In genomic region chr2:109963942-109964341, GRCh38 we compare ENCODE assay signal across 5 cellular contexts.
DNase-seq lines count a peak whose midpoint lies in the region; ATAC-seq, FAIRE-seq and TF ChIP-seq lines count a peak whose summit lies in the region.
"Not testable (repeated sequence)": the region's sequence is repeated elsewhere in the genome, so short reads cannot be mapped to it uniquely, and the experiment has no call there.

No MANE protein-coding gene starts in this region.

- not testable (repeated sequence) for H3K27me3 ChIP-seq in GM23338 (ENCODE audit: insufficient read depth); HCT116 (ENCODE audit: insufficient read depth, low read length); HepG2 (ENCODE audit: control insufficient read depth in 1 of 2, insufficient read depth in 2 of 2, low read length in 2 of 2)

- H3K4me1 Mint-ChIP-seq in GM23338, WTC11: not testable (repeated sequence)

- intact Hi-C loops in HCT116 (cut with micrococcal nuclease); HepG2 (cut with micrococcal nuclease; ENCODE audit: unreplicated experiment): not testable (repeated sequence)

- in situ Hi-C loops in HepG2 (cut with HindIII; ENCODE audit: extremely low pct_ligation_motif_present, low pct_unique_long_range_greater_than_20kb): not testable (repeated sequence)

- H3K27ac Mint-ChIP-seq in GM23338, WTC11: not testable (repeated sequence)

- TF ChIP-seq EP300 in A549 (IDR thresholded peaks at IDR 0.05); HepG2 (IDR thresholded peaks at IDR 0.05; ENCODE audit: low read depth in 2 of 2, low read length in 2 of 2); HepG2 (CRISPR knock-in tag; IDR thresholded peaks at IDR 0.05; ENCODE audit: borderline replicate concordance): not testable (repeated sequence)

- not testable (repeated sequence) for H3K27ac ChIP-seq in A549; GM23338 (ENCODE audit: low read depth); HCT116 (ENCODE audit: low read depth, low read length); HepG2 (ENCODE audit: extremely low read length, insufficient read depth, low read length)

- H2AFZ ChIP-seq in GM23338; HCT116 (ENCODE audit: low read depth, low read length, poor library complexity, severe bottlenecking); HepG2 (ENCODE audit: low read length): not testable (repeated sequence)

- TF ChIP-seq CTCF in A549 (IDR thresholded peaks at IDR 0.05); GM23338 (conservative IDR thresholded peaks at IDR 0.05; ENCODE audit: low read depth in 2 of 2); HCT116 (IDR thresholded peaks at IDR 0.05 in 2 of 3, conservative IDR thresholded peaks at IDR 0.05 in 1 of 3; ENCODE audit: borderline replicate concordance in 1 of 3, insufficient read depth in 1 of 3, low read depth in 2 of 3, low read length in 2 of 3); WTC11 (IDR thresholded peaks at IDR 0.05); HepG2 (CRISPR knock-in tag; IDR thresholded peaks at IDR 0.05): not testable (repeated sequence)

- not testable (repeated sequence) for H4K20me1 ChIP-seq in GM23338 (replicated peaks; ENCODE audit: insufficient read depth); HCT116 (ENCODE audit: insufficient read depth); HepG2 (ENCODE audit: insufficient read depth, low read length)

- H3K36me3 Mint-ChIP-seq in GM23338 (ENCODE audit: low read depth); WTC11: not testable (repeated sequence)

- not testable (repeated sequence) for H3K9me3 ChIP-seq in A549; HCT116 (ENCODE audit: control insufficient read depth in 1 of 2, insufficient read depth in 1 of 2, low read depth in 1 of 2, low read length in 2 of 2); HepG2 (ENCODE audit: low read length)

- H3K9ac ChIP-seq in HCT116 (ENCODE audit: low read length); HepG2 (ENCODE audit: insufficient read depth, low read depth, low read length): not testable (repeated sequence)

- not testable (repeated sequence) for H3K4me3 Mint-ChIP-seq in GM23338, WTC11

- H3K27me3 Mint-ChIP-seq in GM23338 (ENCODE audit: insufficient read depth, low read depth, poor library complexity); WTC11 (ENCODE audit: low read depth): not testable (repeated sequence)

- not testable (repeated sequence) for H3K4me3 ChIP-seq in A549; GM23338; HCT116 (replicated peaks in 1 of 2; ENCODE audit: low read depth in 1 of 2, low read length in 2 of 2); HepG2 (replicated peaks in 1 of 3; ENCODE audit: insufficient read depth in 1 of 3, low read depth in 2 of 3, low read length in 3 of 3)

- not testable (repeated sequence) for H3K9me2 ChIP-seq in GM23338 (ENCODE audit: insufficient read depth); HCT116 (ENCODE audit: insufficient read depth)

- not testable (repeated sequence) for H3K79me2 ChIP-seq in GM23338 (replicated peaks; ENCODE audit: insufficient read depth); HCT116 (ENCODE audit: insufficient read depth, low read length); HepG2 (ENCODE audit: insufficient read depth, low read length)

- not testable (repeated sequence) for BruUV-seq in HCT116 (replicated peaks; lab: Mats Ljungman, UMichigan); HepG2 (replicated peaks; lab: Mats Ljungman, UMichigan)

- not testable (repeated sequence) for TF ChIP-seq RAD21 in A549 (conservative IDR thresholded peaks at IDR 0.05 in 1 of 2, IDR thresholded peaks at IDR 0.05 in 1 of 2); HCT116 (IDR thresholded peaks at IDR 0.05; ENCODE audit: low read depth); HepG2 (CRISPR knock-in tag; IDR thresholded peaks at IDR 0.05)

- POLR2A ChIA-PET in A549 (lab: Yijun Ruan, JAX); HCT116 (lab: Charles Lee); WTC11 (lab: Charles Lee); HepG2 (lab: Yijun Ruan, JAX): not testable (repeated sequence)

- not testable (repeated sequence) for H3F3A ChIP-seq in GM23338 (replicated peaks; ENCODE audit: low read depth)

- not testable (repeated sequence) for H3K4me2 ChIP-seq in A549; GM23338; HCT116 (ENCODE audit: low read length); HepG2 (ENCODE audit: low read depth, low read length)

- H3K36me3 ChIP-seq in GM23338 (ENCODE audit: insufficient read depth); HCT116 (ENCODE audit: control insufficient read depth in 1 of 2, insufficient read depth in 2 of 2, low read length in 2 of 2); HepG2 (replicated peaks in 1 of 2; ENCODE audit: control insufficient read depth in 1 of 2, insufficient read depth in 2 of 2, low read length in 2 of 2): not testable (repeated sequence)

- no CpG with 5 or more reads among the region's 1 CpG for WGBS in A549 (ENCODE audit: missing lambda C conversion rate)
- WGBS in HepG2 (ENCODE audit: low lambda C conversion rate): no CpG with 5 or more reads among the region's 1 CpG

- ATAC-seq in A549 (peak; percentile 20 to 54; a peak in 2 of 6 replicates), GM23338 (peak; percentile 87), HCT116 (peak; percentile 59), WTC11 (peak; percentile 82), HepG2 (peak; percentile 78)

- RAD21 ChIA-PET in HCT116 (lab: Charles Lee; ENCODE audit: low non-redundant PET in 1 of 2, low total read pairs in 2 of 2, uncharacterized antibody in 2 of 2, unreplicated experiment in 2 of 2): not testable (repeated sequence)

- CTCF ChIA-PET in A549 (lab: Yijun Ruan, JAX); HCT116 (lab: Charles Lee); WTC11 (lab: Charles Lee); HepG2 (lab: Yijun Ruan, JAX; ENCODE audit: low intra/inter-chr PET ratio, low total read pairs): not testable (repeated sequence)

- not testable (repeated sequence) for H3K9me3 Mint-ChIP-seq in GM23338, WTC11

- FAIRE-seq in A549 (lab: Jason Lieb, UNC); HepG2 (lab: Jason Lieb, UNC): not testable (repeated sequence)

- not testable (repeated sequence) for TF ChIP-seq POLR2A in A549 (IDR thresholded peaks at IDR 0.05; ENCODE audit: low read length); HCT116 (IDR thresholded peaks at IDR 0.05; ENCODE audit: borderline replicate concordance, extremely low read depth, insufficient read depth, insufficient read length); HepG2 (IDR thresholded peaks at IDR 0.05; ENCODE audit: insufficient read depth in 1 of 2, low read depth in 2 of 2, low read length in 2 of 2)

- not testable (repeated sequence) for H3K4me1 ChIP-seq in A549; GM23338 (ENCODE audit: insufficient read depth); HCT116 (ENCODE audit: control insufficient read depth in 1 of 2, insufficient read depth in 2 of 2, low read length in 2 of 2); HepG2 (ENCODE audit: insufficient read depth, low read length)

- DNase-seq in A549 (ENCODE audit: low read depth in 1 of 2, low spot score in 1 of 2); GM23338 (ENCODE audit: low spot score); HCT116 (ENCODE audit: low read depth, low spot score); WTC11 (ENCODE audit: low spot score); HepG2 (ENCODE audit: low spot score): not testable (repeated sequence)

Comparison
In these comparisons a context has a peak if more than half of its experiments do, and no peak if none do; other contexts are left out.
1. ATAC-seq: peak in every context shown above with its lines; median percentile 87 in GM23338; 82 in WTC11; 78 in HepG2; 59 in HCT116; 37 in A549.